ENCODE assay signal across 15 cellular contexts in the genomic region with DNA sequence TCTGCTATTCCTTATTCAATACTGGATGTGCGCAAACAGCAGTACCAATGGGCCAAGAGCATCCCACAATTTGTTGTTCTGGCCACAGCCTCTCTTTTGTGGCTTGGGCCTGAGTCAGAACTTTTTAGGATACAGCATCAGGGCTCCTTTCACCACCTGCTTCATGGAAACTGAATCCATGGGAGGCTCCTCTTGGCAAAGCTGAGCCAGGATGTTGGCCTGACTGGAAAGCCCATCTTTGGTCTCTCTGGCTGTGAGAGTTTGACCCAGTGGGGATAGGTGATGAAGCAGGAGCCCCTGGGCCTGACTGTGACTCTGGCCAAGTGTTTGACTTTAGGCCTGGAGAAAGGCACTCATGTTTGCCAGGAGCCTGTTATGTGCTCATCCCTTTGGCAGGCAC. TPM values are rescaled to one million over a fixed set of nuclear protein-coding genes. Genes with fewer than 3 reads are reported as not detected.
"Had no signal": no experiment of that assay in that cellular context is flagged by ENCODE, and none has a peak within 500 bp of the region (broad histone marks: within the 10 kb centered on the region; RNA-seq: fewer than 3 reads in every experiment).

No MANE protein-coding gene starts in this region.

- H3K27me3 ChIP-seq: neural progenitor cell had no signal

- H3K36me3 ChIP-seq: neural progenitor cell had no signal

- DNase-seq: activated CD4-positive, alpha-beta T cell treated with anti-CD3 and anti-CD28 coated beads for 1 hour; activated CD4-positive, alpha-beta T cell treated with anti-CD3 and anti-CD28 coated beads, Interleukin-2, amount 50 U/mL, for 4 hours; activated naive CD4-positive, alpha-beta T cell treated with Interleukin-2 at 50 U/mL for 16 hours; activated T-cell treated with anti-CD3 and anti-CD28 coated beads for 4 hours; foreskin fibroblast; head of caudate nucleus; mammary epithelial cell; naive B cell; SK-N-SH; stimulated activated CD4-positive, alpha-beta T cell treated with anti-CD3 and anti-CD28 coated beads, Interleukin-2, amount 100 ng/mL, for 48 hours; T-cell had no signal

- H3K4me3 ChIP-seq: neural progenitor cell had no signal

- H3K9me3 Mint-ChIP-seq: naive B cell; neural progenitor cell; stimulated activated memory B cell treated with anti-CD40 and anti-IgM and Interleukin-4, amounts not matched to agents 10 μg/mL and 1 μg/mL and 100 μg/mL, for 72 hours; T-cell had no signal

- H3K27ac Mint-ChIP-seq: naive B cell; neural progenitor cell; stimulated activated memory B cell treated with anti-CD40 and anti-IgM and Interleukin-4, amounts not matched to agents 10 μg/mL and 1 μg/mL and 100 μg/mL, for 72 hours had no signal

- H3K36me3 Mint-ChIP-seq: naive B cell; neural progenitor cell; stimulated activated memory B cell treated with anti-CD40 and anti-IgM and Interleukin-4, amounts not matched to agents 10 μg/mL and 1 μg/mL and 100 μg/mL, for 72 hours; T-cell had no signal

- H3K4me1 Mint-ChIP-seq: naive B cell; neural progenitor cell; stimulated activated memory B cell treated with anti-CD40 and anti-IgM and Interleukin-4, amounts not matched to agents 10 μg/mL and 1 μg/mL and 100 μg/mL, for 72 hours had no signal

- H3K4me1 ChIP-seq: neural progenitor cell had no signal

- ATAC-seq: stimulated activated memory B cell treated with anti-CD40 and anti-IgM and Interleukin-4, amounts not matched to agents 10 μg/mL and 1 μg/mL and 100 μg/mL, for 72 hours; T-cell had no signal

- H3K4me3 Mint-ChIP-seq: naive B cell; neural progenitor cell; stimulated activated memory B cell treated with anti-CD40 and anti-IgM and Interleukin-4, amounts not matched to agents 10 μg/mL and 1 μg/mL and 100 μg/mL, for 72 hours; T-cell had no signal

- H3K27ac ChIP-seq: neural progenitor cell, VCaP had no signal

- H3K9me3 ChIP-seq: SK-N-SH had no signal

RNA-seq across cellular contexts. Expression of a gene that starts 27.6 kb away (rescaled TPM):
- total RNA-seq: osteocyte had no signal
- polyA plus RNA-seq: SK-N-SH had no signal
